8 cellular contexts compared by ENCODE assay signal in genomic region chr6:33320315-33321181, GRCh38. TPM values are rescaled to one million over a fixed set of nuclear protein-coding genes. Genes with fewer than 3 reads are reported as not detected.
DNase-seq lines count a peak whose midpoint lies in the region; ATAC-seq and TF ChIP-seq lines count a peak whose summit lies in the region.

No MANE protein-coding gene starts in this region.

- no peak overlapping the region for H3K4me3 ChIP-seq in tibial nerve

- peak overlapping the region; percentile 98 for H3K27ac Mint-ChIP-seq in activated T-cell treated with anti-CD3 and anti-CD28 coated beads, Interleukin-2, amount 50 U/mL, for 24 hours
- H3K27ac Mint-ChIP-seq in activated naive CD8-positive, alpha-beta T cell treated with anti-CD3 and anti-CD28 coated beads, Interleukin-2, amount 50 U/mL, for 24 hours, result peak overlapping the region; percentile 74
- peak overlapping the region; percentile 75 to 99 (median 89) for H3K27ac Mint-ChIP-seq in immature natural killer cell

- H3K27ac ChIP-seq in tibial nerve, result peak overlapping the region in 3 of 4 donors; percentile 8 to 95 (median 66)

- peaks cover 74% of the 10 kb centered on the region for H3K36me3 Mint-ChIP-seq in activated T-cell treated with anti-CD3 and anti-CD28 coated beads, Interleukin-2, amount 50 U/mL, for 24 hours (ENCODE audit: low read depth)
- H3K36me3 Mint-ChIP-seq in activated naive CD8-positive, alpha-beta T cell treated with anti-CD3 and anti-CD28 coated beads, Interleukin-2, amount 50 U/mL, for 24 hours (ENCODE audit: low read depth), result peaks cover 46% of the 10 kb centered on the region
- H3K36me3 Mint-ChIP-seq in immature natural killer cell, result peaks cover 4 to 33% (median 18%) of the 10 kb centered on the region in 3 donors

- H3K36me3 ChIP-seq in tibial nerve, result peaks cover 0 to 37% (median 17%) of the 10 kb centered on the region in 3 donors

- H3K9me3 ChIP-seq in tibial nerve, result no peaks in the 10 kb centered on the region

- peaks cover 0 to 68% (median 36%) of the 10 kb centered on the region in 4 donors for H3K4me1 ChIP-seq in tibial nerve

- H3K4me1 Mint-ChIP-seq in activated T-cell treated with anti-CD3 and anti-CD28 coated beads, Interleukin-2, amount 50 U/mL, for 24 hours (ENCODE audit: low read depth), result peaks cover 71% of the 10 kb centered on the region
- H3K4me1 Mint-ChIP-seq in activated naive CD8-positive, alpha-beta T cell treated with anti-CD3 and anti-CD28 coated beads, Interleukin-2, amount 50 U/mL, for 24 hours, result peaks cover 77% of the 10 kb centered on the region
- H3K4me1 Mint-ChIP-seq in immature natural killer cell, result peaks cover 79 to 85% of the 10 kb centered on the region in 2 donors

- peak overlapping the region; percentile 92 for H3K4me3 Mint-ChIP-seq in activated T-cell treated with anti-CD3 and anti-CD28 coated beads, Interleukin-2, amount 50 U/mL, for 24 hours
- peak overlapping the region; percentile 98 for H3K4me3 Mint-ChIP-seq in activated naive CD8-positive, alpha-beta T cell treated with anti-CD3 and anti-CD28 coated beads, Interleukin-2, amount 50 U/mL, for 24 hours
- H3K4me3 Mint-ChIP-seq in immature natural killer cell, result peak overlapping the region; percentile 64 to 98 (median 97)

- no peaks in the 10 kb centered on the region for H3K27me3 Mint-ChIP-seq in activated T-cell treated with anti-CD3 and anti-CD28 coated beads, Interleukin-2, amount 50 U/mL, for 24 hours
- no peaks in the 10 kb centered on the region for H3K27me3 Mint-ChIP-seq in activated naive CD8-positive, alpha-beta T cell treated with anti-CD3 and anti-CD28 coated beads, Interleukin-2, amount 50 U/mL, for 24 hours
- H3K27me3 Mint-ChIP-seq in immature natural killer cell (ENCODE audit: low read depth in 3 of 3), result peaks cover 7 to 22% (median 10%) of the 10 kb centered on the region in 3 donors

- ATAC-seq in activated naive CD8-positive, alpha-beta T cell treated with anti-CD3 and anti-CD28 coated beads, Interleukin-2, amount 50 U/mL, for 24 hours, result no peak
- ATAC-seq in HG02973 (IDR thresholded peaks at IDR 0.05; ENCODE audit: unreplicated experiment), result no peak
- ATAC-seq in GM19395 (IDR thresholded peaks at IDR 0.05; ENCODE audit: unreplicated experiment), result no peak

- H3K9me3 Mint-ChIP-seq in activated T-cell treated with anti-CD3 and anti-CD28 coated beads, Interleukin-2, amount 50 U/mL, for 24 hours, result no peaks in the 10 kb centered on the region
- H3K9me3 Mint-ChIP-seq in activated naive CD8-positive, alpha-beta T cell treated with anti-CD3 and anti-CD28 coated beads, Interleukin-2, amount 50 U/mL, for 24 hours, result no peaks in the 10 kb centered on the region
- no peaks in the 10 kb centered on the region for H3K9me3 Mint-ChIP-seq in immature natural killer cell

- 75 to 76% methylated on average over 31 to 32 of the region's 32 CpGs for WGBS in tibial nerve, 2 donors

- no peak for TF ChIP-seq CTCF in tibial nerve (IDR thresholded peaks at IDR 0.05)

- DNase-seq in activated T-cell treated with anti-CD3 and anti-CD28 coated beads, Interleukin-2, amount 50 U/mL, for 24 hours, result no peak
- no peak for DNase-seq in activated T-cell treated with anti-CD3 and anti-CD28 coated beads, Interleukin-2, amount 50 U/mL, for 48 hours
- DNase-seq in activated naive CD8-positive, alpha-beta T cell treated with anti-CD3 and anti-CD28 coated beads, Interleukin-2, amount 50 U/mL, for 24 hours, result no peak
- no peak for DNase-seq in immature natural killer cell
- peak; percentile 51 to 76 for DNase-seq in tibial nerve (ENCODE audit: low spot score in 2 of 2)
- no peak for DNase-seq in HPDE6-E6E7 (ENCODE audit: extremely low spot score)

- no peak for TF ChIP-seq EP300 in tibial nerve (IDR thresholded peaks at IDR 0.05)

- no peaks in the 10 kb centered on the region for H3K27me3 ChIP-seq in tibial nerve

- TF ChIP-seq POLR2A in tibial nerve (IDR thresholded peaks at IDR 0.05), result no peak

RNA-seq across cellular contexts. Expression of gene DAXX, which starts 2.2 kb away (rescaled TPM):
- polyA plus RNA-seq in immature natural killer cell, result 100 to 1,000 TPM in 1 of 3 donors, 10 to 100 TPM in 2; 71.6 to 159 (median 75.1) TPM
- 10 to 100 TPM; 24.9 to 45.4 (median 36.6) TPM for total RNA-seq in tibial nerve

RNA-seq across cellular contexts. Expression of gene ZBTB22, which starts 3.0 kb away (rescaled TPM):
- 10 to 100 TPM; 14.5 to 18.1 (median 14.7) TPM for polyA plus RNA-seq in immature natural killer cell
- total RNA-seq in tibial nerve, result 10 to 100 TPM; 13.8 to 21.6 (median 17.5) TPM

RNA-seq across cellular contexts. Expression of gene TAPBP, which starts 6.7 kb away (rescaled TPM):
- 100 to 1,000 TPM; 303 to 707 (median 457) TPM for polyA plus RNA-seq in immature natural killer cell
- total RNA-seq in tibial nerve, result 10 to 100 TPM; 71.2 to 91.8 (median 89.7) TPM

RNA-seq across cellular contexts. Expression of gene RGL2, which starts 21.8 kb away (rescaled TPM):
- polyA plus RNA-seq in immature natural killer cell, result 10 to 100 TPM in 1 of 3 donors, 1 to 10 TPM in 2; 5.9 to 14.7 (median 8.0) TPM
- 10 to 100 TPM; 33.1 to 49.8 (median 43.7) TPM for total RNA-seq in tibial nerve

RNA-seq across cellular contexts. Expression of gene PFDN6, which starts 31.1 kb away (rescaled TPM):
- 10 to 100 TPM; 25.7 to 55.6 (median 49.2) TPM for polyA plus RNA-seq in immature natural killer cell
- 10 to 100 TPM; 12.4 to 48.7 (median 21.0) TPM for total RNA-seq in tibial nerve

Comparison
In these comparisons a context has a peak if more than half of its experiments do, and no peak if none do; other contexts are left out.
1. DNase-seq: peak in tibial nerve (2 of 2); none in activated T-cell treated with anti-CD3 and anti-CD28 coated beads, Interleukin-2, amount 50 U/mL, for 24 hours (single experiment), activated T-cell treated with anti-CD3 and anti-CD28 coated beads, Interleukin-2, amount 50 U/mL, for 48 hours (0 of 2), activated naive CD8-positive, alpha-beta T cell treated with anti-CD3 and anti-CD28 coated beads, Interleukin-2, amount 50 U/mL, for 24 hours (single experiment), immature natural killer cell (0 of 3) and HPDE6-E6E7 (single experiment).
2. Peak in every context shown above with its lines, with median percentiles within 50 percentile points of each other: H3K27ac Mint-ChIP-seq and H3K4me3 Mint-ChIP-seq.